In genomic region chr22:19648419-19648929, GRCh38 we compare ENCODE assay signal across 1 cellular context.
TF ChIP-seq lines count a peak whose summit lies in the region.

No MANE protein-coding gene starts in this region.

TF ChIP-seq in K562, 482 proteins besides CTCF, POLR2A, EP300 and RAD21 (continued from another document and continues in another):
- peak; percentile 90 to 96 for TF ChIP-seq MLLT1 (IDR thresholded peaks at IDR 0.05)
- TF ChIP-seq, protein P1, sequence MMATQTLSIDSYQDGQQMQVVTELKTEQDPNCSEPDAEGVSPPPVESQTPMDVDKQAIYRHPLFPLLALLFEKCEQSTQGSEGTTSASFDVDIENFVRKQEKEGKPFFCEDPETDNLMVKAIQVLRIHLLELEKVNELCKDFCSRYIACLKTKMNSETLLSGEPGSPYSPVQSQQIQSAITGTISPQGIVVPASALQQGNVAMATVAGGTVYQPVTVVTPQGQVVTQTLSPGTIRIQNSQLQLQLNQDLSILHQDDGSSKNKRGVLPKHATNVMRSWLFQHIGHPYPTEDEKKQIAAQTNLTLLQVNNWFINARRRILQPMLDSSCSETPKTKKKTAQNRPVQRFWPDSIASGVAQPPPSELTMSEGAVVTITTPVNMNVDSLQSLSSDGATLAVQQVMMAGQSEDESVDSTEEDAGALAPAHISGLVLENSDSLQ (IDR thresholded peaks at IDR 0.05) = peak; percentile 96
- TF ChIP-seq, protein P2, sequence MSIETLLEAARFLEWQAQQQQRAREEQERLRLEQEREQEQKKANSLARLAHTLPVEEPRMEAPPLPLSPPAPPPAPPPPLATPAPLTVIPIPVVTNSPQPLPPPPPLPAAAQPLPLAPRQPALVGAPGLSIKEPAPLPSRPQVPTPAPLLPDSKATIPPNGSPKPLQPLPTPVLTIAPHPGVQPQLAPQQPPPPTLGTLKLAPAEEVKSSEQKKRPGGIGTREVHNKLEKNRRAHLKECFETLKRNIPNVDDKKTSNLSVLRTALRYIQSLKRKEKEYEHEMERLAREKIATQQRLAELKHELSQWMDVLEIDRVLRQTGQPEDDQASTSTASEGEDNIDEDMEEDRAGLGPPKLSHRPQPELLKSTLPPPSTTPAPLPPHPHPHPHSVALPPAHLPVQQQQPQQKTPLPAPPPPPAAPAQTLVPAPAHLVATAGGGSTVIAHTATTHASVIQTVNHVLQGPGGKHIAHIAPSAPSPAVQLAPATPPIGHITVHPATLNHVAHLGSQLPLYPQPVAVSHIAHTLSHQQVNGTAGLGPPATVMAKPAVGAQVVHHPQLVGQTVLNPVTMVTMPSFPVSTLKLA (conservative IDR thresholded peaks at IDR 0.05) = peak in 1 of 2 experiments; percentile 42; a peak in 3 of 4 replicates
- TF ChIP-seq VEZF1 (CRISPR knock-in tag; IDR thresholded peaks at IDR 0.05) = no peak
- TF ChIP-seq DMBX1 (CRISPR knock-in tag; IDR thresholded peaks at IDR 0.05; ENCODE audit: borderline replicate concordance) = no peak
- TF ChIP-seq CEBPB (tag; IDR thresholded peaks at IDR 0.05) = no peak
- no peak for TF ChIP-seq POLR2AphosphoS5 (IDR thresholded peaks at IDR 0.05; ENCODE audit: control insufficient read depth, insufficient read depth, low read depth, low read length)
- TF ChIP-seq HCFC1 (IDR thresholded peaks at IDR 0.05; ENCODE audit: low read depth, low read length) = peak; percentile 43
- TF ChIP-seq, protein P3, sequence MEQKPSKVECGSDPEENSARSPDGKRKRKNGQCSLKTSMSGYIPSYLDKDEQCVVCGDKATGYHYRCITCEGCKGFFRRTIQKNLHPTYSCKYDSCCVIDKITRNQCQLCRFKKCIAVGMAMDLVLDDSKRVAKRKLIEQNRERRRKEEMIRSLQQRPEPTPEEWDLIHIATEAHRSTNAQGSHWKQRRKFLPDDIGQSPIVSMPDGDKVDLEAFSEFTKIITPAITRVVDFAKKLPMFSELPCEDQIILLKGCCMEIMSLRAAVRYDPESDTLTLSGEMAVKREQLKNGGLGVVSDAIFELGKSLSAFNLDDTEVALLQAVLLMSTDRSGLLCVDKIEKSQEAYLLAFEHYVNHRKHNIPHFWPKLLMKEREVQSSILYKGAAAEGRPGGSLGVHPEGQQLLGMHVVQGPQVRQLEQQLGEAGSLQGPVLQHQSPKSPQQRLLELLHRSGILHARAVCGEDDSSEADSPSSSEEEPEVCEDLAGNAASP (IDR thresholded peaks at IDR 0.05) = no peak
- no peak for TF ChIP-seq TBP (optimal IDR thresholded peaks at IDR 0.05; ENCODE audit: low read depth, low read length)
- no peak for TF ChIP-seq ZC3H4 (CRISPR knock-in tag; IDR thresholded peaks at IDR 0.05; ENCODE audit: borderline replicate concordance)
- TF ChIP-seq SIN3A (IDR thresholded peaks at IDR 0.05; ENCODE audit: borderline replicate concordance in 2 of 2, control insufficient read depth in 1 of 2, low read depth in 2 of 2, low read length in 2 of 2) = no peak
- no peak for TF ChIP-seq HNRNPK (IDR thresholded peaks at IDR 0.05; ENCODE audit: low read depth, low read length, poor library complexity, severe bottlenecking)
- no peak for TF ChIP-seq FOXK1 (CRISPR knock-in tag; IDR thresholded peaks at IDR 0.05; ENCODE audit: borderline replicate concordance)
- no peak for TF ChIP-seq ZNF395 (CRISPR knock-in tag; IDR thresholded peaks at IDR 0.05)
- TF ChIP-seq, protein P4, sequence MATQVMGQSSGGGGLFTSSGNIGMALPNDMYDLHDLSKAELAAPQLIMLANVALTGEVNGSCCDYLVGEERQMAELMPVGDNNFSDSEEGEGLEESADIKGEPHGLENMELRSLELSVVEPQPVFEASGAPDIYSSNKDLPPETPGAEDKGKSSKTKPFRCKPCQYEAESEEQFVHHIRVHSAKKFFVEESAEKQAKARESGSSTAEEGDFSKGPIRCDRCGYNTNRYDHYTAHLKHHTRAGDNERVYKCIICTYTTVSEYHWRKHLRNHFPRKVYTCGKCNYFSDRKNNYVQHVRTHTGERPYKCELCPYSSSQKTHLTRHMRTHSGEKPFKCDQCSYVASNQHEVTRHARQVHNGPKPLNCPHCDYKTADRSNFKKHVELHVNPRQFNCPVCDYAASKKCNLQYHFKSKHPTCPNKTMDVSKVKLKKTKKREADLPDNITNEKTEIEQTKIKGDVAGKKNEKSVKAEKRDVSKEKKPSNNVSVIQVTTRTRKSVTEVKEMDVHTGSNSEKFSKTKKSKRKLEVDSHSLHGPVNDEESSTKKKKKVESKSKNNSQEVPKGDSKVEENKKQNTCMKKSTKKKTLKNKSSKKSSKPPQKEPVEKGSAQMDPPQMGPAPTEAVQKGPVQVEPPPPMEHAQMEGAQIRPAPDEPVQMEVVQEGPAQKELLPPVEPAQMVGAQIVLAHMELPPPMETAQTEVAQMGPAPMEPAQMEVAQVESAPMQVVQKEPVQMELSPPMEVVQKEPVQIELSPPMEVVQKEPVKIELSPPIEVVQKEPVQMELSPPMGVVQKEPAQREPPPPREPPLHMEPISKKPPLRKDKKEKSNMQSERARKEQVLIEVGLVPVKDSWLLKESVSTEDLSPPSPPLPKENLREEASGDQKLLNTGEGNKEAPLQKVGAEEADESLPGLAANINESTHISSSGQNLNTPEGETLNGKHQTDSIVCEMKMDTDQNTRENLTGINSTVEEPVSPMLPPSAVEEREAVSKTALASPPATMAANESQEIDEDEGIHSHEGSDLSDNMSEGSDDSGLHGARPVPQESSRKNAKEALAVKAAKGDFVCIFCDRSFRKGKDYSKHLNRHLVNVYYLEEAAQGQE (CRISPR knock-in tag; IDR thresholded peaks at IDR 0.05; ENCODE audit: low read depth) = no peak
- TF ChIP-seq NFRKB (IDR thresholded peaks at IDR 0.05; ENCODE audit: low read depth) = no peak
- TF ChIP-seq HDAC1 (IDR thresholded peaks at IDR 0.05) = peak; percentile 84 to 91
- TF ChIP-seq FOXK2 (conservative IDR thresholded peaks at IDR 0.05 in 1 of 2, IDR thresholded peaks at IDR 0.05 in 1 of 2; ENCODE audit: low read depth in 2 of 2) = peak; percentile 69 to 81
- no peak for TF ChIP-seq GTF2E2 (tag; IDR thresholded peaks at IDR 0.05)
- no peak for TF ChIP-seq CHD2 (IDR thresholded peaks at IDR 0.05; ENCODE audit: low read depth, low read length)
- TF ChIP-seq, protein P5, sequence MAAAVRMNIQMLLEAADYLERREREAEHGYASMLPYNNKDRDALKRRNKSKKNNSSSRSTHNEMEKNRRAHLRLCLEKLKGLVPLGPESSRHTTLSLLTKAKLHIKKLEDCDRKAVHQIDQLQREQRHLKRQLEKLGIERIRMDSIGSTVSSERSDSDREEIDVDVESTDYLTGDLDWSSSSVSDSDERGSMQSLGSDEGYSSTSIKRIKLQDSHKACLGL (CRISPR knock-in tag; IDR thresholded peaks at IDR 0.05; ENCODE audit: borderline replicate concordance, poor library complexity, severe bottlenecking) = no peak
- TF ChIP-seq CXXC5 (CRISPR knock-in tag; IDR thresholded peaks at IDR 0.05) = peak; percentile 35; the same call in 1 of the 2 replicates
- TF ChIP-seq JUN (IDR thresholded peaks at IDR 0.05; ENCODE audit: borderline replicate concordance, low read depth, low read length) = no peak
- TF ChIP-seq JUN (CRISPR knock-in tag; IDR thresholded peaks at IDR 0.05; ENCODE audit: borderline replicate concordance) = no peak
- TF ChIP-seq SMAD4 (CRISPR knock-in tag; conservative IDR thresholded peaks at IDR 0.05) = no peak; the same call in 1 of the 2 replicates
- TF ChIP-seq GTF2F1 (IDR thresholded peaks at IDR 0.05; ENCODE audit: low read depth, low read length) = 0 out of 2 replicates have a peak, but pooled peaks have one; percentile 42
- TF ChIP-seq ZNF431 (CRISPR knock-in tag; IDR thresholded peaks at IDR 0.05) = no peak
- peak; percentile 97 to 98; a peak in 3 of 4 replicates for TF ChIP-seq ARNT (IDR thresholded peaks at IDR 0.05)
- TF ChIP-seq, protein P6, sequence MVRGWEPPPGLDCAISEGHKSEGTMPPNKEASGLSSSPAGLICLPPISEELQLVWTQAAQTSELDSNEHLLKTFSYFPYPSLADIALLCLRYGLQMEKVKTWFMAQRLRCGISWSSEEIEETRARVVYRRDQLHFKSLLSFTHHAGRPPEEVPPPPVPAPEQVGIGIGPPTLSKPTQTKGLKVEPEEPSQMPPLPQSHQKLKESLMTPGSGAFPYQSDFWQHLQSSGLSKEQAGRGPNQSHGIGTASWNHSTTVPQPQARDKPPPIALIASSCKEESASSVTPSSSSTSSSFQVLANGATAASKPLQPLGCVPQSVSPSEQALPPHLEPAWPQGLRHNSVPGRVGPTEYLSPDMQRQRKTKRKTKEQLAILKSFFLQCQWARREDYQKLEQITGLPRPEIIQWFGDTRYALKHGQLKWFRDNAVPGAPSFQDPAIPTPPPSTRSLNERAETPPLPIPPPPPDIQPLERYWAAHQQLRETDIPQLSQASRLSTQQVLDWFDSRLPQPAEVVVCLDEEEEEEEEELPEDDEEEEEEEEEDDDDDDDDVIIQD (CRISPR knock-in tag; IDR thresholded peaks at IDR 0.05) = no peak
- peak; percentile 63; the same call in 1 of the 2 replicates for TF ChIP-seq CC2D1A (IDR thresholded peaks at IDR 0.05)
- no peak for TF ChIP-seq MTF1 (CRISPR knock-in tag; IDR thresholded peaks at IDR 0.05; ENCODE audit: borderline replicate concordance)
- no peak for TF ChIP-seq MAFK (IDR thresholded peaks at IDR 0.05; ENCODE audit: low read length)
- peak; percentile 96 for TF ChIP-seq THRAP3 (IDR thresholded peaks at IDR 0.05; ENCODE audit: borderline replicate concordance)
- TF ChIP-seq L3MBTL2 (IDR thresholded peaks at IDR 0.05) = no peak
- no peak for TF ChIP-seq CBX2 (IDR thresholded peaks at IDR 0.05; ENCODE audit: insufficient read depth, low read length, poor library complexity, severe bottlenecking)
- no peak for TF ChIP-seq BRF2 (IDR thresholded peaks at IDR 0.05; ENCODE audit: borderline replicate concordance, insufficient read depth, insufficient read length)
- TF ChIP-seq, protein P7, sequence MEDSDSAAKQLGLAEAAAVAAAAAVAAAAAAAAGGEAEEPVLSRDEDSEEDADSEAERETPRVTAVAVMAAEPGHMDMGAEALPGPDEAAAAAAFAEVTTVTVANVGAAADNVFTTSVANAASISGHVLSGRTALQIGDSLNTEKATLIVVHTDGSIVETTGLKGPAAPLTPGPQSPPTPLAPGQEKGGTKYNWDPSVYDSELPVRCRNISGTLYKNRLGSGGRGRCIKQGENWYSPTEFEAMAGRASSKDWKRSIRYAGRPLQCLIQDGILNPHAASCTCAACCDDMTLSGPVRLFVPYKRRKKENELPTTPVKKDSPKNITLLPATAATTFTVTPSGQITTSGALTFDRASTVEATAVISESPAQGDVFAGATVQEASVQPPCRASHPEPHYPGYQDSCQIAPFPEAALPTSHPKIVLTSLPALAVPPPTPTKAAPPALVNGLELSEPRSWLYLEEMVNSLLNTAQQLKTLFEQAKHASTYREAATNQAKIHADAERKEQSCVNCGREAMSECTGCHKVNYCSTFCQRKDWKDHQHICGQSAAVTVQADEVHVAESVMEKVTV (CRISPR knock-in tag; IDR thresholded peaks at IDR 0.05) = no peak
- TF ChIP-seq NFATC3 (IDR thresholded peaks at IDR 0.05) = 0 out of 2 replicates have a peak, but pooled peaks have one; percentile 48
- no peak for TF ChIP-seq CREB5 (CRISPR knock-in tag; IDR thresholded peaks at IDR 0.05)
- no peak for TF ChIP-seq ZNF444 (CRISPR knock-in tag; IDR thresholded peaks at IDR 0.05)
